Comparison of ENCODE assay signal across 16 cellular contexts in the genomic region with DNA sequence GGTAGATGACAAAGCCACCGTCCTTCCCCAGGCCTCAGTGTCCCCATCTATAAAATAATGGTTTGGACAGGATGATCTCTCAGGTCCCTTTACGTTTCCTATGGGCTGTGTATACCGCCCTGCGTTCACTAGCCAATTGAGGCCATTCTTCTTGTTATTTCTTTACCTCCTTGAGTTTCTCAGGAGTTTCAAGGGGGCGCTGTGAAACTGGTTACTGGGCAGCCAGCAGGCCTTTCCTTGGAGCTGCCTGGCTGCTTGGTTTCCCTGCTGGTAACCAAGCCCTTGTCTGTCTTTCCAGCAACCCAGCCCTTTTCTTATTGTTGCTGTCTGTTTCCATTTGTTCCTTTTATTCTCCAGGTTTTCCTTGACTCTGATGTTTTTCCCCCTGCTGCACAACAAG. TPM values are rescaled to one million over a fixed set of nuclear protein-coding genes. Genes with fewer than 3 reads are reported as not detected.
A peak's percentile ranks its signal among the peaks of the same experiment; 100 is the strongest.
DNase-seq lines count a peak whose midpoint lies in the region; ATAC-seq, FAIRE-seq and TF ChIP-seq lines count a peak whose summit lies in the region.
"Had no signal": no experiment of that assay in that cellular context is flagged by ENCODE, and none has a peak within 500 bp of the region (broad histone marks: within the 10 kb centered on the region; RNA-seq: fewer than 3 reads in every experiment).

No MANE protein-coding gene starts in this region.

- H3K4me2 ChIP-seq in HepG2 (ENCODE audit: low read depth, low read length), result peak overlapping the region; percentile 54; the same call in 1 of the 2 replicates

- CTCF ChIA-PET in HepG2 (lab: Yijun Ruan, JAX; ENCODE audit: low intra/inter-chr PET ratio, low total read pairs) (no interaction called here), WTC11 (lab: Charles Lee) (interaction anchor here (0.6 to 3.1 kb wide), 37 partner anchors 9 to 699 kb away, joined by 3 to 43 read pairs (median 4); partner anchors contain the start of genes DPCD and POLL)

- in situ Hi-C loops in HepG2 (cut with HindIII; ENCODE audit: extremely low pct_ligation_motif_present, low pct_unique_long_range_greater_than_20kb), result no loop called here

- peak overlapping the region; percentile 61 for H2AFZ ChIP-seq in HepG2 (ENCODE audit: low read length)

- peaks cover 13% of the 10 kb centered on the region for H3K4me1 Mint-ChIP-seq in WTC11
- H3K4me1 Mint-ChIP-seq: T-helper 17 cell had no signal

- H3K27me3 ChIP-seq in HepG2 (ENCODE audit: control insufficient read depth in 1 of 2, insufficient read depth in 2 of 2, low read length in 2 of 2) (peaks cover 0 to 3% of the 10 kb centered on the region in 2 experiments; a peak in 1 of 5 replicates), right lobe of liver (no peaks in the 10 kb centered on the region), iPS DF 6.9 (ENCODE audit: control insufficient read depth, insufficient read depth, low read length) (no peaks in the 10 kb centered on the region), colonic mucosa (no peaks in the 10 kb centered on the region)

- H3K4me3 Mint-ChIP-seq in WTC11, result no peak overlapping the region
- H3K4me3 Mint-ChIP-seq: T-helper 17 cell had no signal

- intact Hi-C loops in HepG2 (cut with micrococcal nuclease; ENCODE audit: unreplicated experiment) (no loop called here), right lobe of liver (cut with DNase I) (no loop called here), colonic mucosa (cut with DNase I) (no loop called here)

- no peaks in the 10 kb centered on the region for H3K79me2 ChIP-seq in HepG2 (ENCODE audit: insufficient read depth, low read length)

- no peak for TF ChIP-seq POLR2A in HepG2 (IDR thresholded peaks at IDR 0.05; ENCODE audit: insufficient read depth in 1 of 2, low read depth in 2 of 2, low read length in 2 of 2)
- no peak for TF ChIP-seq POLR2A in right lobe of liver (IDR thresholded peaks at IDR 0.05)

- no peak for TF ChIP-seq RAD21 in HepG2 (CRISPR knock-in tag; IDR thresholded peaks at IDR 0.05)

- DNase-seq in HepG2 (ENCODE audit: low spot score) (no peak), right lobe of liver (no peak), WTC11 (ENCODE audit: low spot score) (peak; percentile 57), iPS DF 6.9 (ENCODE audit: low read depth, low spot score) (peak; percentile 54), dermis blood vessel endothelial cell (no peak), colonic mucosa (no peak), NCI-H1436 treated with DMSO at 0.1 percent for 48 hours (lab: John Stamatoyannopoulos, UW) (no peak)
- DNase-seq: activated CD4-positive, alpha-beta T cell treated with anti-CD3 and anti-CD28 coated beads, Interleukin-2, amount 50 U/mL, for 1 hour; activated T-cell treated with anti-CD3 and anti-CD28 coated beads, Interleukin-2, amount 50 U/mL, for 48 hours; Calu3; NCI-H226; T-helper 17 cell had no signal

- H3K9me3 ChIP-seq in HepG2 (ENCODE audit: low read length) (no peaks in the 10 kb centered on the region), right lobe of liver (no peaks in the 10 kb centered on the region), iPS DF 6.9 (ENCODE audit: control insufficient read depth, insufficient read depth, low read length) (no peaks in the 10 kb centered on the region), colonic mucosa (no peaks in the 10 kb centered on the region)

- H3K27ac Mint-ChIP-seq in WTC11, result peak overlapping the region; percentile 61
- H3K27ac Mint-ChIP-seq: T-helper 17 cell had no signal

- H3K9me3 Mint-ChIP-seq in WTC11, result no peaks in the 10 kb centered on the region

- no peaks in the 10 kb centered on the region for H4K20me1 ChIP-seq in HepG2 (ENCODE audit: insufficient read depth, low read length)

- H3K4me3 ChIP-seq in HepG2 (replicated peaks in 1 of 3; ENCODE audit: insufficient read depth in 1 of 3, low read depth in 2 of 3, low read length in 3 of 3) (no peak overlapping the region), right lobe of liver (no peak overlapping the region), iPS DF 6.9 (ENCODE audit: low read length) (no peak overlapping the region), colonic mucosa (no peak overlapping the region)

- no peak overlapping the region for H3K27ac ChIP-seq in HepG2 (ENCODE audit: extremely low read length, insufficient read depth, low read length)
- no peak overlapping the region for H3K27ac ChIP-seq in right lobe of liver
- H3K27ac ChIP-seq in iPS DF 6.9 (ENCODE audit: low read length), result no peak overlapping the region
- H3K27ac ChIP-seq in colonic mucosa, result no peak overlapping the region

- H3K9ac ChIP-seq in HepG2 (ENCODE audit: insufficient read depth, low read depth, low read length) (no peak overlapping the region), colonic mucosa (ENCODE audit: low read depth in 2 of 2, low read length in 2 of 2) (no peak overlapping the region)

- no peaks in the 10 kb centered on the region for H3K36me3 ChIP-seq in HepG2 (replicated peaks in 1 of 2; ENCODE audit: control insufficient read depth in 1 of 2, insufficient read depth in 2 of 2, low read length in 2 of 2)
- no peaks in the 10 kb centered on the region for H3K36me3 ChIP-seq in right lobe of liver
- H3K36me3 ChIP-seq in iPS DF 6.9 (ENCODE audit: control insufficient read depth, insufficient read depth, low read length), result no peaks in the 10 kb centered on the region
- H3K36me3 ChIP-seq in colonic mucosa, result no peaks in the 10 kb centered on the region

- POLR2A ChIA-PET in HepG2 (lab: Yijun Ruan, JAX) (no interaction called here), WTC11 (lab: Charles Lee) (interaction anchor here (0.7 to 1.2 kb wide), 2 partner anchors 25 to 69 kb away, joined by 3 to 6 read pairs; no protein-coding TSS in a partner anchor)

- ATAC-seq in HepG2 (peak; percentile 33; the same call in 1 of the 3 replicates), right lobe of liver (no peak), WTC11 (peak; percentile 98), GM18517 (IDR thresholded peaks at IDR 0.05; ENCODE audit: unreplicated experiment) (no peak)
- ATAC-seq: T-helper 17 cell had no signal

- BruUV-seq in HepG2 (replicated peaks; lab: Mats Ljungman, UMichigan), result no TSS peak

- no peak for FAIRE-seq in HepG2 (lab: Jason Lieb, UNC)

- H3K36me3 Mint-ChIP-seq in WTC11, result no peaks in the 10 kb centered on the region

- H3K27me3 Mint-ChIP-seq in WTC11 (ENCODE audit: low read depth), result peaks cover 7% of the 10 kb centered on the region

- H3K4me1 ChIP-seq in HepG2 (ENCODE audit: insufficient read depth, low read length), result peaks cover 35% of the 10 kb centered on the region
- H3K4me1 ChIP-seq in right lobe of liver, result no peaks in the 10 kb centered on the region
- no peaks in the 10 kb centered on the region for H3K4me1 ChIP-seq in iPS DF 6.9 (ENCODE audit: control insufficient read depth, insufficient read depth, low read length)
- H3K4me1 ChIP-seq in colonic mucosa, result no peaks in the 10 kb centered on the region

- 40% methylated on average over 5 of the region's 5 CpGs for WGBS in HepG2 (ENCODE audit: low lambda C conversion rate)
- 70% methylated on average over 5 of the region's 5 CpGs for WGBS in right lobe of liver (ENCODE audit: insufficient coverage, low coverage, low lambda C conversion rate, missing lambda C conversion rate)
- WGBS in iPS DF 6.9 (ENCODE audit: insufficient coverage, insufficient read length), result no CpG with 5 or more reads among the region's 5 CpGs

- TF ChIP-seq CTCF in HepG2 (CRISPR knock-in tag; IDR thresholded peaks at IDR 0.05), result peak; percentile 16; the same call in 1 of the 2 replicates
- no peak for TF ChIP-seq CTCF in right lobe of liver (IDR thresholded peaks at IDR 0.05)
- no peak for TF ChIP-seq CTCF in WTC11 (IDR thresholded peaks at IDR 0.05)
- no peak for TF ChIP-seq CTCF in colonic mucosa (IDR thresholded peaks at IDR 0.05)

- TF ChIP-seq EP300 in HepG2 (IDR thresholded peaks at IDR 0.05; ENCODE audit: low read depth in 2 of 2, low read length in 2 of 2), result no peak
- TF ChIP-seq EP300 in HepG2 (CRISPR knock-in tag; IDR thresholded peaks at IDR 0.05; ENCODE audit: borderline replicate concordance), result no peak

RNA-seq across cellular contexts. Expression of gene FGF8, which starts 26.9 kb away (rescaled TPM):
- total RNA-seq in HepG2 (2016; rRNA removed; fragmentation: Illumina TruSeq; extraction: Trizol) (not detected in 2 replicates), right lobe of liver (not detected), WTC11 (2021) (14.0 to 28.9 TPM (median 16.4 TPM) in 3 replicates), dermis blood vessel endothelial cell (not detected in 2 replicates), colonic mucosa (not detected)
- not detected in 2 replicates for total RNA-seq in HepG2 (2016; cell fraction: cytosol; rRNA removed; fragmentation: Illumina TruSeq; extraction: Trizol; ENCODE audit: low read depth)
- not detected in 2 replicates for total RNA-seq in HepG2 (2016; cell fraction: insoluble cytoplasmic fraction; rRNA removed; fragmentation: Illumina TruSeq; extraction: Trizol)
- not detected in 2 replicates for total RNA-seq in HepG2 (2016; cell fraction: membrane; rRNA removed; fragmentation: Illumina TruSeq; extraction: Trizol)
- not detected in 2 replicates for total RNA-seq in HepG2 (2016; cell fraction: nucleus; rRNA removed; fragmentation: Illumina TruSeq; extraction: Trizol)
- polyA plus RNA-seq in HepG2 (2011; rRNA removed), result 0.26 TPM in 1 of 2 replicates, not detected in the other
- polyA plus RNA-seq in HepG2 (2011; cell fraction: cytosol; rRNA removed), result not detected in 2 replicates
- polyA plus RNA-seq in HepG2 (2011; cell fraction: nucleus; rRNA removed), result 0.37 and 0.80 TPM in 2 replicates
- polyA plus RNA-seq in HepG2 (2012), result not detected in 2 replicates
- polyA plus RNA-seq in HepG2 (2016; cell fraction: cytosol; fragmentation: Illumina TruSeq; extraction: Trizol; ENCODE audit: low read depth), result not detected in 2 replicates
- polyA plus RNA-seq in HepG2 (2016; cell fraction: insoluble cytoplasmic fraction; fragmentation: Illumina TruSeq; extraction: Trizol; ENCODE audit: low read depth), result not detected in 2 replicates
- not detected in 2 replicates for polyA plus RNA-seq in HepG2 (2016; cell fraction: membrane; fragmentation: Illumina TruSeq; extraction: Trizol; ENCODE audit: low read depth)
- polyA plus RNA-seq in HepG2 (2016; cell fraction: nucleus; fragmentation: Illumina TruSeq; extraction: Trizol; ENCODE audit: insufficient read depth, low read depth), result not detected in 2 replicates
- polyA minus RNA-seq in HepG2 (2011; rRNA and poly(A)+ RNA removed; ENCODE audit: low replicate concordance), result not detected in 2 replicates
- polyA minus RNA-seq in HepG2 (2011; cell fraction: cytosol; rRNA and poly(A)+ RNA removed), result not detected in 2 replicates
- not detected in 2 replicates for polyA minus RNA-seq in HepG2 (2011; cell fraction: nucleus; rRNA and poly(A)+ RNA removed)
- total RNA-seq: Calu3, dermis microvascular lymphatic vessel endothelial cell, HT1080, mononuclear cell, T-helper 17 cell had no signal

RNA-seq across cellular contexts. Expression of gene NPM3, which starts 34.2 kb away (rescaled TPM):
- total RNA-seq in HepG2 (2016; rRNA removed; fragmentation: Illumina TruSeq; extraction: Trizol) (129 and 160 TPM in 2 replicates), right lobe of liver (10 to 100 TPM in 3 of 6 experiments, 1 to 10 TPM in 3; 4.7 to 31.8 (median 8.6) TPM), WTC11 (2021) (223 to 260 TPM (median 229 TPM) in 3 replicates), dermis blood vessel endothelial cell (92.8 and 96.7 TPM in 2 replicates), colonic mucosa (10 to 100 TPM; 14.6 to 73.6 TPM)
- 72.9 and 79.2 TPM in 2 replicates for total RNA-seq in HepG2 (2016; cell fraction: cytosol; rRNA removed; fragmentation: Illumina TruSeq; extraction: Trizol; ENCODE audit: low read depth)
- total RNA-seq in HepG2 (2016; cell fraction: insoluble cytoplasmic fraction; rRNA removed; fragmentation: Illumina TruSeq; extraction: Trizol), result 127 and 156 TPM in 2 replicates
- total RNA-seq in HepG2 (2016; cell fraction: membrane; rRNA removed; fragmentation: Illumina TruSeq; extraction: Trizol), result 118 and 120 TPM in 2 replicates
- 40.1 and 46.2 TPM in 2 replicates for total RNA-seq in HepG2 (2016; cell fraction: nucleus; rRNA removed; fragmentation: Illumina TruSeq; extraction: Trizol)
- polyA plus RNA-seq in HepG2 (2011; rRNA removed), result 47.6 and 50.8 TPM in 2 replicates
- polyA plus RNA-seq in HepG2 (2011; cell fraction: cytosol; rRNA removed), result 77.2 and 99.2 TPM in 2 replicates
- 35.2 and 42.2 TPM in 2 replicates for polyA plus RNA-seq in HepG2 (2011; cell fraction: nucleus; rRNA removed)
- polyA plus RNA-seq in HepG2 (2012), result 50.7 and 56.1 TPM in 2 replicates
- 74.7 and 76.8 TPM in 2 replicates for polyA plus RNA-seq in HepG2 (2016; cell fraction: cytosol; fragmentation: Illumina TruSeq; extraction: Trizol; ENCODE audit: low read depth)
- polyA plus RNA-seq in HepG2 (2016; cell fraction: insoluble cytoplasmic fraction; fragmentation: Illumina TruSeq; extraction: Trizol; ENCODE audit: low read depth), result 123 and 134 TPM in 2 replicates
- 94.9 and 101 TPM in 2 replicates for polyA plus RNA-seq in HepG2 (2016; cell fraction: membrane; fragmentation: Illumina TruSeq; extraction: Trizol; ENCODE audit: low read depth)
- polyA plus RNA-seq in HepG2 (2016; cell fraction: nucleus; fragmentation: Illumina TruSeq; extraction: Trizol; ENCODE audit: insufficient read depth, low read depth), result 69.1 and 70.7 TPM in 2 replicates
- polyA minus RNA-seq in HepG2 (2011; rRNA and poly(A)+ RNA removed; ENCODE audit: low replicate concordance), result 57.7 and 87.9 TPM in 2 replicates
- polyA minus RNA-seq in HepG2 (2011; cell fraction: cytosol; rRNA and poly(A)+ RNA removed), result 11.6 and 28.0 TPM in 2 replicates
- 4.2 and 7.6 TPM in 2 replicates for polyA minus RNA-seq in HepG2 (2011; cell fraction: nucleus; rRNA and poly(A)+ RNA removed)

RNA-seq across cellular contexts. Expression of gene FBXW4, which starts 54.1 kb away (rescaled TPM):
- 15.0 and 23.5 TPM in 2 replicates for total RNA-seq in HepG2 (2016; rRNA removed; fragmentation: Illumina TruSeq; extraction: Trizol)
- 95.9 and 111 TPM in 2 replicates for total RNA-seq in HepG2 (2016; cell fraction: cytosol; rRNA removed; fragmentation: Illumina TruSeq; extraction: Trizol; ENCODE audit: low read depth)
- total RNA-seq in HepG2 (2016; cell fraction: insoluble cytoplasmic fraction; rRNA removed; fragmentation: Illumina TruSeq; extraction: Trizol), result 13.0 and 28.6 TPM in 2 replicates
- total RNA-seq in HepG2 (2016; cell fraction: membrane; rRNA removed; fragmentation: Illumina TruSeq; extraction: Trizol), result 47.9 and 51.4 TPM in 2 replicates
- total RNA-seq in HepG2 (2016; cell fraction: nucleus; rRNA removed; fragmentation: Illumina TruSeq; extraction: Trizol), result 18.2 and 18.7 TPM in 2 replicates
- 33.6 and 33.7 TPM in 2 replicates for polyA plus RNA-seq in HepG2 (2011; rRNA removed)
- 27.2 and 39.3 TPM in 2 replicates for polyA plus RNA-seq in HepG2 (2011; cell fraction: cytosol; rRNA removed)
- 25.6 and 28.0 TPM in 2 replicates for polyA plus RNA-seq in HepG2 (2011; cell fraction: nucleus; rRNA removed)
- polyA plus RNA-seq in HepG2 (2012), result 25.5 and 27.0 TPM in 2 replicates
- polyA plus RNA-seq in HepG2 (2016; cell fraction: cytosol; fragmentation: Illumina TruSeq; extraction: Trizol; ENCODE audit: low read depth), result 12.4 and 14.7 TPM in 2 replicates
- polyA plus RNA-seq in HepG2 (2016; cell fraction: insoluble cytoplasmic fraction; fragmentation: Illumina TruSeq; extraction: Trizol; ENCODE audit: low read depth), result 19.7 and 26.9 TPM in 2 replicates
- 24.1 and 30.0 TPM in 2 replicates for polyA plus RNA-seq in HepG2 (2016; cell fraction: membrane; fragmentation: Illumina TruSeq; extraction: Trizol; ENCODE audit: low read depth)
- polyA plus RNA-seq in HepG2 (2016; cell fraction: nucleus; fragmentation: Illumina TruSeq; extraction: Trizol; ENCODE audit: insufficient read depth, low read depth), result 25.0 and 29.9 TPM in 2 replicates
- polyA minus RNA-seq in HepG2 (2011; rRNA and poly(A)+ RNA removed; ENCODE audit: low replicate concordance), result 66.7 and 69.3 TPM in 2 replicates
- polyA minus RNA-seq in HepG2 (2011; cell fraction: cytosol; rRNA and poly(A)+ RNA removed), result 16.3 and 20.3 TPM in 2 replicates
- 23.6 and 29.8 TPM in 2 replicates for polyA minus RNA-seq in HepG2 (2011; cell fraction: nucleus; rRNA and poly(A)+ RNA removed)
- total RNA-seq in right lobe of liver, result 10 to 100 TPM; 15.1 to 29.5 (median 25.6) TPM
- total RNA-seq in WTC11 (2021), result 45.3 to 47.9 TPM (median 46.3 TPM) in 3 replicates
- total RNA-seq in dermis blood vessel endothelial cell, result 20.7 and 37.1 TPM in 2 replicates
- 10 to 100 TPM; 42.5 to 60.7 TPM for total RNA-seq in colonic mucosa

Comparison
In these comparisons a context has a peak if more than half of its experiments do, and no peak if none do; other contexts are left out.
1. ATAC-seq: peak in HepG2 (single experiment) and WTC11 (single experiment); none in right lobe of liver (0 of 4) and GM18517 (single experiment).
2. DNase-seq: peak in WTC11 (single experiment) and iPS DF 6.9 (single experiment); none in HepG2 (single experiment), right lobe of liver (0 of 3), dermis blood vessel endothelial cell (single experiment), colonic mucosa (single experiment) and NCI-H1436 treated with DMSO at 0.1 percent for 48 hours (single experiment).
3. RNA of gene FGF8, which starts 26.9 kb away (total RNA-seq): 14.0 to 28.9 TPM in WTC11; not detected in HepG2, not detected in right lobe of liver, not detected in dermis blood vessel endothelial cell and not detected in colonic mucosa; every median in the first group is over 10 times any median in the second.
4. Of the 50 proteins assayed by ChIP-seq in both HepG2 and WTC11: peak only in HepG2: CTCF; only in WTC11: none; in both: none; in neither: 49.